In the genomic region with DNA sequence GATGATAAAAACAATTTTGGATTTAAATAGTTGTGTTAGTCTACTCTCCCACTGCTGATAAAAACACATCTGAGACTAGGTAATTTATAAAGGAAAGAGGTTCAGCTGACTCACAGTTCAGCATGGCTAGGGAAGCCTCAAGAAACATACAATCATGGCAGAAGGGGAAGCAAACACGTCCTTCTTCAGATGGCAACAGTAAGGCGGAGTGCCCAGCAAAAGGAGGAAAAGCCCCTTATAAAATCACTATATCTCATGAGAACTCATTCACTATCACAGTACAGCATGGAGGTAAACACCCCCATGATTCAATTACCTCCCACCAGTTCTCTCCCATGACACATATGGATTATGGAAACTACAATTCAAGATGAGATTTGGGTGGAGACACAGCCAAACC, we compare ENCODE assay signal across 29 cellular contexts.
"Had no signal": no experiment of that assay in that cellular context is flagged by ENCODE, and none has a peak within 500 bp of the region (broad histone marks: within the 10 kb centered on the region; RNA-seq: fewer than 3 reads in every experiment).

No MANE protein-coding gene starts in this region.

- H3K4me3 Mint-ChIP-seq: dendritic cell treated with granulocyte-macrophage colony-stimulating factor and Interleukin-4, amounts not matched to agents 40 ng/mL and 50 ng/mL, for 4 days; effector memory CD8-positive, alpha-beta T cell; endodermal cell had no signal

- H3K36me3 ChIP-seq: colonic mucosa, esophagus muscularis mucosa, esophagus squamous epithelium, gastrocnemius medialis, gastroesophageal sphincter, heart left ventricle, heart right ventricle had no signal

- FAIRE-seq: colon, endometrium, endothelial cell of umbilical vein, frontal cortex had no signal

- H3K27me3 Mint-ChIP-seq: dendritic cell treated with granulocyte-macrophage colony-stimulating factor and Interleukin-4, amounts not matched to agents 40 ng/mL and 50 ng/mL, for 4 days; effector memory CD8-positive, alpha-beta T cell had no signal

- H3K4me3 ChIP-seq: colonic mucosa, coronary artery, dorsolateral prefrontal cortex, esophagus muscularis mucosa, esophagus squamous epithelium, gastrocnemius medialis, gastroesophageal sphincter, heart left ventricle, heart right ventricle had no signal

- H3K27ac Mint-ChIP-seq: dendritic cell treated with granulocyte-macrophage colony-stimulating factor and Interleukin-4, amounts not matched to agents 40 ng/mL and 50 ng/mL, for 4 days; effector memory CD8-positive, alpha-beta T cell; endodermal cell had no signal

- H3K4me1 ChIP-seq: colonic mucosa, esophagus muscularis mucosa, esophagus squamous epithelium, foreskin keratinocyte, gastrocnemius medialis, gastroesophageal sphincter, heart left ventricle, heart right ventricle had no signal

- ATAC-seq: effector memory CD8-positive, alpha-beta T cell; esophagus mucosa; foreskin keratinocyte; gastrocnemius medialis; gastroesophageal sphincter; heart left ventricle; heart right ventricle had no signal

- H3K9me3 Mint-ChIP-seq: endodermal cell had no signal

- DNase-seq: colonic mucosa; cortex of kidney; dermis blood vessel endothelial cell; dorsolateral prefrontal cortex; effector CD4-positive, alpha-beta T cell; effector CD8-positive, alpha-beta T cell; effector memory CD4-positive, alpha-beta T cell; effector memory CD8-positive, alpha-beta T cell; endodermal cell; erythroblast; esophagus squamous epithelium; foreskin fibroblast; foreskin keratinocyte; foreskin melanocyte; gastrocnemius medialis; glutamatergic neuron; head of caudate nucleus; heart left ventricle; heart right ventricle had no signal

- H3K27me3 ChIP-seq: colonic mucosa, dorsolateral prefrontal cortex, esophagus muscularis mucosa, esophagus squamous epithelium, foreskin keratinocyte, gastrocnemius medialis, gastroesophageal sphincter, heart left ventricle, heart right ventricle had no signal

- H3K9me3 ChIP-seq: colonic mucosa, esophagus muscularis mucosa, esophagus squamous epithelium, gastrocnemius medialis, gastroesophageal sphincter had no signal

- H3K27ac ChIP-seq: colonic mucosa, coronary artery, dorsolateral prefrontal cortex, epithelial cell of prostate, esophagus muscularis mucosa, esophagus squamous epithelium, foreskin keratinocyte, gastrocnemius medialis, gastroesophageal sphincter, heart left ventricle, heart right ventricle had no signal
